In genomic region chr12:65282840-65283239, GRCh38 we compare ENCODE assay signal across 1 cellular context.
TF ChIP-seq lines count a peak whose summit lies in the region.

No MANE protein-coding gene starts in this region.

TF ChIP-seq in HCT116, 20 proteins besides CTCF, POLR2A, EP300 and RAD21 (continued from another document):
- TF ChIP-seq ZBTB33 (IDR thresholded peaks at IDR 0.05; ENCODE audit: extremely low read depth, insufficient replicate concordance, low read length): no peak
- no peak for TF ChIP-seq FOSL1 (IDR thresholded peaks at IDR 0.05; ENCODE audit: low read depth)
